ENCODE assay signal across 8 cellular contexts in genomic region chr11:113314389-113315301, GRCh38. TPM values are rescaled to one million over a fixed set of nuclear protein-coding genes. Genes with fewer than 3 reads are reported as not detected.
A peak's percentile ranks its signal among the peaks of the same experiment; 100 is the strongest.
DNase-seq lines count a peak whose midpoint lies in the region; ATAC-seq and TF ChIP-seq lines count a peak whose summit lies in the region.

Gene TTC12 (plus strand): TSS chr11:113314583. CDS start chr11:113316258, 1,675 bp downstream.

- peaks cover 10% of the 10 kb centered on the region for H3K4me1 ChIP-seq in OCI-LY3 (ENCODE audit: low read length)
- H3K4me1 ChIP-seq in muscle layer of duodenum (ENCODE audit: control insufficient read depth in 1 of 2, insufficient read depth in 2 of 2, low read length in 2 of 2): peaks cover 0 to 13% of the 10 kb centered on the region in 2 donors

- peak within 1 kb of the TSS; percentile 78 for H3K9ac ChIP-seq in OCI-LY3 (ENCODE audit: low read length)

- peak within 1 kb of the TSS; percentile 99 for H2AFZ ChIP-seq in OCI-LY3 (ENCODE audit: low read depth, low read length)

- H3K36me3 ChIP-seq in OCI-LY3 (replicated peaks; ENCODE audit: low read depth, low read length): no peaks in the 10 kb centered on the region
- peaks cover 0 to 9% of the 10 kb centered on the region in 2 donors for H3K36me3 ChIP-seq in muscle layer of duodenum (ENCODE audit: control insufficient read depth in 1 of 2, insufficient read depth in 2 of 2, low read length in 2 of 2)

- H3K36me3 Mint-ChIP-seq in activated T-cell treated with anti-CD3 and anti-CD28 coated beads, Interleukin-2, amount 50 U/mL, for 24 hours (ENCODE audit: low read depth): peaks cover 42% of the 10 kb centered on the region

- ATAC-seq in GM19395 (IDR thresholded peaks at IDR 0.05; ENCODE audit: unreplicated experiment) (peak; percentile 98), HG03565 (IDR thresholded peaks at IDR 0.05; ENCODE audit: unreplicated experiment) (peak; percentile 80), esophagus mucosa (peak; percentile 99)

- no peaks in the 10 kb centered on the region for H3K27me3 Mint-ChIP-seq in activated T-cell treated with anti-CD3 and anti-CD28 coated beads, Interleukin-2, amount 50 U/mL, for 24 hours

- no peaks in the 10 kb centered on the region for H3K27me3 ChIP-seq in OCI-LY3 (ENCODE audit: low read depth, low read length)
- no peaks in the 10 kb centered on the region for H3K27me3 ChIP-seq in muscle layer of duodenum (ENCODE audit: low read depth, low read length)

- no peak for TF ChIP-seq CTCF in OCI-LY3 (IDR thresholded peaks at IDR 0.05; ENCODE audit: low read depth, low read length)

- H3K4me3 Mint-ChIP-seq in activated T-cell treated with anti-CD3 and anti-CD28 coated beads, Interleukin-2, amount 50 U/mL, for 24 hours: peak within 1 kb of the TSS; percentile 85

- H3K9me3 ChIP-seq in OCI-LY3 (ENCODE audit: insufficient read depth, low read length) (no peaks in the 10 kb centered on the region), muscle layer of duodenum (ENCODE audit: control insufficient read depth in 1 of 2, low read length in 2 of 2) (no peaks in the 10 kb centered on the region)

- no peaks in the 10 kb centered on the region for H3K9me3 Mint-ChIP-seq in activated T-cell treated with anti-CD3 and anti-CD28 coated beads, Interleukin-2, amount 50 U/mL, for 24 hours

- H3K27ac ChIP-seq in OCI-LY3 (ENCODE audit: low read length) (peak within 1 kb of the TSS; percentile 33; the same call in 1 of the 2 replicates), muscle layer of duodenum (ENCODE audit: low read length) (peak within 1 kb of the TSS; percentile 35)

- peak; percentile 95 for DNase-seq in CD1c-positive myeloid dendritic cell (ENCODE audit: extremely low spot score)
- DNase-seq in activated T-cell treated with anti-CD3 and anti-CD28 coated beads, Interleukin-2, amount 50 U/mL, for 24 hours: peak; percentile 99
- peak; percentile 80 to 84 for DNase-seq in stimulated activated CD8-positive, alpha-beta memory T cell treated with anti-CD3 and anti-CD28 coated beads, Interleukin-7, amount 100 ng/mL, for 1 hour (ENCODE audit: low read depth in 2 of 2)

- H3K4me2 ChIP-seq in OCI-LY3 (ENCODE audit: low read length): peak within 1 kb of the TSS; percentile 87

- peak within 1 kb of the TSS; percentile 91 for H3K4me3 ChIP-seq in OCI-LY3 (ENCODE audit: low read length)
- H3K4me3 ChIP-seq in muscle layer of duodenum (ENCODE audit: low read depth in 1 of 2, low read length in 2 of 2): peak within 1 kb of the TSS; percentile 55 to 76

- no peaks in the 10 kb centered on the region for H4K20me1 ChIP-seq in OCI-LY3 (ENCODE audit: insufficient read depth, low read length)

- H3K27ac Mint-ChIP-seq in activated T-cell treated with anti-CD3 and anti-CD28 coated beads, Interleukin-2, amount 50 U/mL, for 24 hours: peak within 1 kb of the TSS; percentile 92

- no peaks in the 10 kb centered on the region for H3K79me2 ChIP-seq in OCI-LY3 (ENCODE audit: low read length)

- H3K4me1 Mint-ChIP-seq in activated T-cell treated with anti-CD3 and anti-CD28 coated beads, Interleukin-2, amount 50 U/mL, for 24 hours (ENCODE audit: low read depth): peaks cover 31% of the 10 kb centered on the region

RNA-seq across cellular contexts. Expression of gene TTC12, which starts in this region (rescaled TPM):
- total RNA-seq in esophagus mucosa: 11.8 TPM

Comparison
In these comparisons a context has a peak if more than half of its experiments do, and no peak if none do; other contexts are left out.
1. Peak in every context shown above with its lines: DNase-seq, ATAC-seq, H3K4me3 ChIP-seq and H3K27ac ChIP-seq.